In the genomic region with DNA sequence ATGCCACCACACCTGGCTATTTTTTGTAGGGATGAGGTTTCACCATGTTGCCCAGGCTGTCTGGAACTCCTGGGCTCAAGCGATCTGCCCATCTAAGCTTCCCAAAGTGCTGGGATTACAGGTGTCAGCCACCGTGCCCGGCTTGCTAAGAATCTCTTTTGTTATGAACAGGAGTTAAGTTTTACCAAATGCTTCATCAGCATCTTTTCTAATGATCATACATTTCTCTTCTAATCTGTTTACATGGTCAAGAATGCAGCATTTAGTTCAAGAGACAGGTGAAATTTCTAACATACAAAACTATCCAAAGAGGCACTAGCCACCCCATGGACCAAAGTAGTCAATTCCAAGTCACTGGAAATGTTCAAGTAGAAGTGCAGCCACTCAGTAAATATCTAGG, we compare ENCODE assay signal across 21 cellular contexts. TPM values are rescaled to one million over a fixed set of nuclear protein-coding genes. Genes with fewer than 3 reads are reported as not detected.
DNase-seq lines count a peak whose midpoint lies in the region; ATAC-seq, FAIRE-seq and TF ChIP-seq lines count a peak whose summit lies in the region.
"Had no signal": no experiment of that assay in that cellular context is flagged by ENCODE, and none has a peak within 500 bp of the region (broad histone marks: within the 10 kb centered on the region; RNA-seq: fewer than 3 reads in every experiment).

No MANE protein-coding gene starts in this region.

- H3K9ac ChIP-seq in HepG2 (ENCODE audit: insufficient read depth, low read depth, low read length), result no peak overlapping the region
- no peak overlapping the region for H3K9ac ChIP-seq in IMR-90 (ENCODE audit: low read depth, low read length)
- H3K9ac ChIP-seq: BLaER1 had no signal

- H3K4me3 ChIP-seq in HepG2 (replicated peaks in 1 of 3; ENCODE audit: insufficient read depth in 1 of 3, low read depth in 2 of 3, low read length in 3 of 3) (no peak overlapping the region), right lobe of liver (no peak overlapping the region), IMR-90 (ENCODE audit: insufficient read depth, low read depth, low read length) (no peak overlapping the region)
- H3K4me3 ChIP-seq: BLaER1 had no signal

- H4K20me1 ChIP-seq in HepG2 (ENCODE audit: insufficient read depth, low read length), result no peaks in the 10 kb centered on the region
- no peaks in the 10 kb centered on the region; the same call in 1 of the 2 replicates for H4K20me1 ChIP-seq in IMR-90 (ENCODE audit: insufficient read depth, low read length)

- no peak overlapping the region for H2BK120ac ChIP-seq in IMR-90 (ENCODE audit: low read depth, low read length)

- H3K4me2 ChIP-seq in HepG2 (ENCODE audit: low read depth, low read length) (no peak overlapping the region), IMR-90 (ENCODE audit: low read depth, low read length) (no peak overlapping the region)
- H3K4me2 ChIP-seq: BLaER1 had no signal

- 0% methylated on average over 3 of the region's 3 CpGs for WGBS in HepG2 (ENCODE audit: low lambda C conversion rate)
- WGBS in right lobe of liver (ENCODE audit: insufficient coverage, low coverage, low lambda C conversion rate, missing lambda C conversion rate), result 57% methylated on average over 3 of the region's 3 CpGs
- WGBS in IMR-90 (ENCODE audit: extremely low coverage in 2 of 2, insufficient read length in 1 of 2), 2 experiments, result no CpG with 5 or more reads among the region's 3 CpGs

- H2BK20ac ChIP-seq in IMR-90 (ENCODE audit: low read depth, low read length), result no peak overlapping the region

- H3K27me3 ChIP-seq in HepG2 (ENCODE audit: control insufficient read depth in 1 of 2, insufficient read depth in 2 of 2, low read length in 2 of 2), result peaks cover 0 to 2% of the 10 kb centered on the region in 2 experiments; a peak in 1 of 5 replicates
- peaks cover 0 to 15% of the 10 kb centered on the region in 2 donors for H3K27me3 ChIP-seq in right lobe of liver
- H3K27me3 ChIP-seq in IMR-90 (ENCODE audit: control insufficient read depth, insufficient read depth, low read length), result peaks cover 48% of the 10 kb centered on the region
- H3K27me3 ChIP-seq: BE2C had no signal

- H2BK15ac ChIP-seq in IMR-90 (ENCODE audit: low read depth, low read length), result no peak overlapping the region

- DNase-seq in HepG2 (ENCODE audit: low spot score), result no peak
- no peak for DNase-seq in right lobe of liver
- DNase-seq in IMR-90, result no peak
- DNase-seq in sciatic nerve (ENCODE audit: low spot score), result peak; percentile 22
- no peak for DNase-seq in DMS53 treated with DMSO at 0.1 percent for 48 hours (lab: John Stamatoyannopoulos, UW; ENCODE audit: unreplicated experiment)
- DNase-seq: ACHN; BE2C; C1 segment of cervical spinal cord; CD4-positive, alpha-beta memory T cell; CD4-positive, CD25-positive, alpha-beta regulatory T cell; CD8-positive, alpha-beta memory T cell; COR-L47; DMS 273 treated with DMSO at 0.1 percent for 48 hours; DMS153; DMS53; DMS79 treated with DMSO at 0.1 percent for 48 hours; GF-D8 had no signal

- no peak overlapping the region for H3K14ac ChIP-seq in IMR-90 (replicated peaks; ENCODE audit: low read depth, low read length)

- no peak for TF ChIP-seq POLR2A in HepG2 (IDR thresholded peaks at IDR 0.05; ENCODE audit: insufficient read depth in 1 of 2, low read depth in 2 of 2, low read length in 2 of 2)
- no peak for TF ChIP-seq POLR2A in right lobe of liver (IDR thresholded peaks at IDR 0.05)
- TF ChIP-seq POLR2A in IMR-90 (IDR thresholded peaks at IDR 0.05; ENCODE audit: low read depth, low read length), result no peak

- H2AK9ac ChIP-seq in IMR-90 (replicated peaks; ENCODE audit: low read depth, low read length, poor library complexity), result no peak overlapping the region

- H3K36me3 ChIP-seq in HepG2 (replicated peaks in 1 of 2; ENCODE audit: control insufficient read depth in 1 of 2, insufficient read depth in 2 of 2, low read length in 2 of 2) (no peaks in the 10 kb centered on the region), right lobe of liver (no peaks in the 10 kb centered on the region), IMR-90 (ENCODE audit: control insufficient read depth, insufficient read depth, low read length) (no peaks in the 10 kb centered on the region)
- H3K36me3 ChIP-seq: BE2C, BLaER1 had no signal

- no peak overlapping the region for H3K4ac ChIP-seq in IMR-90 (ENCODE audit: low read depth, low read length)

- no peak overlapping the region for H3K56ac ChIP-seq in IMR-90 (ENCODE audit: extremely low read depth, insufficient read depth, low read length)

- POLR2A ChIA-PET in HepG2 (lab: Yijun Ruan, JAX), result no interaction called here
- POLR2A ChIA-PET in IMR-90 (lab: Charles Lee; ENCODE audit: unreplicated experiment), result no interaction called here

- H2AFZ ChIP-seq in HepG2 (ENCODE audit: low read length), result no peak overlapping the region
- H2AFZ ChIP-seq in IMR-90 (replicated peaks; ENCODE audit: low read length, poor library complexity), result no peak overlapping the region

- in situ Hi-C loops in HepG2 (cut with HindIII; ENCODE audit: extremely low pct_ligation_motif_present, low pct_unique_long_range_greater_than_20kb) (no loop called here), IMR-90 (cut with MboI; ENCODE audit: low sequenced_read_pairs) (no loop called here)

- intact Hi-C loops in HepG2 (cut with micrococcal nuclease; ENCODE audit: unreplicated experiment) (no loop called here), right lobe of liver (cut with DNase I) (no loop called here), IMR-90 (cut with micrococcal nuclease) (no loop called here), sciatic nerve (cut with DNase I) (no loop called here)

- dilution Hi-C loops in IMR-90 (cut with HindIII; ENCODE audit: low sequenced_read_pairs, unreplicated experiment), result no loop called here

- no peak overlapping the region for H2AK5ac ChIP-seq in IMR-90 (ENCODE audit: low read depth, low read length)

- CTCF ChIA-PET in HepG2 (lab: Yijun Ruan, JAX; ENCODE audit: low intra/inter-chr PET ratio, low total read pairs), result no interaction called here
- CTCF ChIA-PET in IMR-90 (lab: Yijun Ruan, JAX), result no interaction called here

- TF ChIP-seq EP300 in HepG2 (IDR thresholded peaks at IDR 0.05; ENCODE audit: low read depth in 2 of 2, low read length in 2 of 2), result no peak
- TF ChIP-seq EP300 in HepG2 (CRISPR knock-in tag; IDR thresholded peaks at IDR 0.05; ENCODE audit: borderline replicate concordance), result no peak

- no peaks in the 10 kb centered on the region for H3K9me3 ChIP-seq in HepG2 (ENCODE audit: low read length)
- no peaks in the 10 kb centered on the region for H3K9me3 ChIP-seq in right lobe of liver
- H3K9me3 ChIP-seq in IMR-90 (ENCODE audit: control insufficient read depth, insufficient read depth, low read length), result no peaks in the 10 kb centered on the region
- H3K9me3 ChIP-seq: BE2C, BLaER1 had no signal

- no peak overlapping the region for H4K8ac ChIP-seq in IMR-90 (ENCODE audit: low read depth in 2 of 2, low read length in 2 of 2)

- no peaks in the 10 kb centered on the region for H3K9me1 ChIP-seq in IMR-90 (ENCODE audit: insufficient read depth, low read length)

- H3K79me2 ChIP-seq in HepG2 (ENCODE audit: insufficient read depth, low read length), result no peaks in the 10 kb centered on the region

- no peaks in the 10 kb centered on the region for H3K79me1 ChIP-seq in IMR-90 (ENCODE audit: low read depth in 1 of 2, low read length in 2 of 2)

- no peak overlapping the region for H3K18ac ChIP-seq in IMR-90 (ENCODE audit: low read depth, low read length)

- H3K4me1 ChIP-seq in HepG2 (ENCODE audit: insufficient read depth, low read length) (no peaks in the 10 kb centered on the region), right lobe of liver (no peaks in the 10 kb centered on the region), IMR-90 (ENCODE audit: control insufficient read depth, insufficient read depth, low read length) (no peaks in the 10 kb centered on the region)
- H3K4me1 ChIP-seq: BE2C, BLaER1 had no signal

- BruUV-seq in HepG2 (replicated peaks; lab: Mats Ljungman, UMichigan), result no TSS peak
- no TSS peak for BruUV-seq in IMR-90 (replicated peaks; lab: Mats Ljungman, UMichigan)

- H4K5ac ChIP-seq in IMR-90 (ENCODE audit: low read depth, low read length), result no peak overlapping the region

- H4K91ac ChIP-seq in IMR-90 (ENCODE audit: insufficient read depth, low read depth, low read length), result no peak overlapping the region

- TF ChIP-seq RAD21 in HepG2 (CRISPR knock-in tag; IDR thresholded peaks at IDR 0.05) (no peak), IMR-90 (IDR thresholded peaks at IDR 0.05; ENCODE audit: low read length) (no peak)

- TF ChIP-seq CTCF in HepG2 (CRISPR knock-in tag; IDR thresholded peaks at IDR 0.05) (no peak), right lobe of liver (IDR thresholded peaks at IDR 0.05) (no peak), IMR-90 (conservative IDR thresholded peaks at IDR 0.05; ENCODE audit: low read depth, low read length) (no peak)

- H3K27ac ChIP-seq in HepG2 (ENCODE audit: extremely low read length, insufficient read depth, low read length) (no peak overlapping the region), right lobe of liver (no peak overlapping the region), IMR-90 (ENCODE audit: insufficient read depth, low read length) (no peak overlapping the region)
- H3K27ac ChIP-seq: 22Rv1, BLaER1 had no signal

- no peak for FAIRE-seq in HepG2 (lab: Jason Lieb, UNC)
- FAIRE-seq: G401.6 had no signal

- no peak overlapping the region for H2BK5ac ChIP-seq in IMR-90 (ENCODE audit: low read depth, low read length, poor library complexity, severe bottlenecking)

- H3K23ac ChIP-seq in IMR-90 (ENCODE audit: low read depth, low read length), result no peak overlapping the region

- ATAC-seq in HepG2 (no peak), right lobe of liver (no peak), IMR-90 (ENCODE audit: low read depth) (no peak), sciatic nerve (no peak), HG03442 (IDR thresholded peaks at IDR 0.05; ENCODE audit: unreplicated experiment) (no peak)

RNA-seq across cellular contexts. Expression of gene IQSEC2, which starts 52.5 kb away (rescaled TPM):
- 0.13 and 0.17 TPM in 2 replicates for total RNA-seq in HepG2 (2016; rRNA removed; fragmentation: Illumina TruSeq; extraction: Trizol)
- total RNA-seq in HepG2 (2016; cell fraction: cytosol; rRNA removed; fragmentation: Illumina TruSeq; extraction: Trizol; ENCODE audit: low read depth), result 0.35 TPM in 1 of 2 replicates, not detected in the other
- total RNA-seq in HepG2 (2016; cell fraction: insoluble cytoplasmic fraction; rRNA removed; fragmentation: Illumina TruSeq; extraction: Trizol), result 0.13 TPM in 1 of 2 replicates, not detected in the other
- 0.37 TPM in 1 of 2 replicates, not detected in the other for total RNA-seq in HepG2 (2016; cell fraction: membrane; rRNA removed; fragmentation: Illumina TruSeq; extraction: Trizol)
- 0.13 TPM in 1 of 2 replicates, not detected in the other for total RNA-seq in HepG2 (2016; cell fraction: nucleus; rRNA removed; fragmentation: Illumina TruSeq; extraction: Trizol)
- polyA plus RNA-seq in HepG2 (2011; rRNA removed), result 0.21 TPM in 1 of 2 replicates, not detected in the other
- 0.08 TPM in 1 of 2 replicates, not detected in the other for polyA plus RNA-seq in HepG2 (2011; cell fraction: cytosol; rRNA removed)
- polyA plus RNA-seq in HepG2 (2011; cell fraction: nucleus; rRNA removed), result 0.05 TPM in 1 of 2 replicates, not detected in the other
- polyA plus RNA-seq in HepG2 (2012), result 0.01 TPM in 1 of 2 replicates, not detected in the other
- 0.11 and 0.22 TPM in 2 replicates for polyA plus RNA-seq in HepG2 (2016; cell fraction: cytosol; fragmentation: Illumina TruSeq; extraction: Trizol; ENCODE audit: low read depth)
- polyA plus RNA-seq in HepG2 (2016; cell fraction: insoluble cytoplasmic fraction; fragmentation: Illumina TruSeq; extraction: Trizol; ENCODE audit: low read depth), result 0.13 TPM in 1 of 2 replicates, not detected in the other
- 0.15 and 0.29 TPM in 2 replicates for polyA plus RNA-seq in HepG2 (2016; cell fraction: membrane; fragmentation: Illumina TruSeq; extraction: Trizol; ENCODE audit: low read depth)
- 0.21 and 0.90 TPM in 2 replicates for polyA plus RNA-seq in HepG2 (2016; cell fraction: nucleus; fragmentation: Illumina TruSeq; extraction: Trizol; ENCODE audit: insufficient read depth, low read depth)
- 25.7 TPM in 1 of 2 replicates, not detected in the other for polyA minus RNA-seq in HepG2 (2011; rRNA and poly(A)+ RNA removed; ENCODE audit: low replicate concordance)
- not detected in 2 replicates for polyA minus RNA-seq in HepG2 (2011; cell fraction: cytosol; rRNA and poly(A)+ RNA removed)
- 0.64 TPM in 1 of 2 replicates, not detected in the other for polyA minus RNA-seq in HepG2 (2011; cell fraction: nucleus; rRNA and poly(A)+ RNA removed)
- 1 to 10 TPM; 1.9 to 2.8 (median 2.2) TPM for total RNA-seq in right lobe of liver
- total RNA-seq in IMR-90 (2012; rRNA removed), result 2.5 and 3.9 TPM in 2 replicates
- 11.4 and 13.0 TPM in 2 replicates for polyA plus RNA-seq in IMR-90 (2012; rRNA removed)
- 11.5 and 14.2 TPM in 2 replicates for polyA plus RNA-seq in IMR-90 (2012; cell fraction: cytosol; rRNA removed)
- 17.3 and 23.1 TPM in 2 replicates for polyA plus RNA-seq in IMR-90 (2012; cell fraction: nucleus; rRNA removed; ENCODE audit: low replicate concordance)
- total RNA-seq in sciatic nerve, result 18.0 TPM
